ENCODE assay signal across 22 cellular contexts in genomic region chr18:24114924-24115549, GRCh38. TPM values are rescaled to one million over a fixed set of nuclear protein-coding genes. Genes with fewer than 3 reads are reported as not detected.
DNase-seq lines count a peak whose midpoint lies in the region; TF ChIP-seq lines count a peak whose summit lies in the region.
"Had no signal": no experiment of that assay in that cellular context is flagged by ENCODE, and none has a peak within 500 bp of the region (broad histone marks: within the 10 kb centered on the region; RNA-seq: fewer than 3 reads in every experiment).

No MANE protein-coding gene starts in this region.

- H2BK5ac ChIP-seq in mesenchymal stem cell (ENCODE audit: low read depth, low read length, poor library complexity, severe bottlenecking), result no peak overlapping the region

- no peak overlapping the region for H4K8ac ChIP-seq in mesenchymal stem cell (ENCODE audit: low read length)

- no peaks in the 10 kb centered on the region for H3K9me3 ChIP-seq in BLaER1 treated with 17β-estradiol and CSF1 and Interleukin-3, amounts not matched to agents 10 nM and 100 nM (replicated peaks in 1 of 11)
- H3K9me3 ChIP-seq in Caco-2 (no peaks in the 10 kb centered on the region), adipocyte (ENCODE audit: control insufficient read depth, low read length) (no peaks in the 10 kb centered on the region), mesenchymal stem cell (ENCODE audit: control insufficient read depth, low read length) (no peaks in the 10 kb centered on the region)
- H3K9me3 ChIP-seq: gastroesophageal sphincter, mucosa of descending colon, SK-N-SH, transverse colon had no signal

- peaks cover 30 to 89% (median 60%) of the 10 kb centered on the region in 11 experiments for H3K36me3 ChIP-seq in BLaER1 treated with 17β-estradiol and CSF1 and Interleukin-3, amounts not matched to agents 10 nM and 100 nM
- H3K36me3 ChIP-seq in Caco-2 (ENCODE audit: control insufficient read depth, insufficient read depth, low read length) (no peaks in the 10 kb centered on the region), adipocyte (ENCODE audit: control insufficient read depth, insufficient read depth, low read length, severe bottlenecking) (peaks cover 54% of the 10 kb centered on the region), mesenchymal stem cell (ENCODE audit: control insufficient read depth in 1 of 2, insufficient read depth in 2 of 2, low read depth in 1 of 2, low read length in 2 of 2) (peaks cover 2 to 40% of the 10 kb centered on the region in 2 experiments)
- H3K36me3 ChIP-seq: transverse colon had no signal

- POLR2A ChIA-PET in Caco-2 (lab: Charles Lee), result interaction anchor here (0.6 kb wide), 1 partner anchor 193 kb away, joined by 3 read pairs; no protein-coding TSS in a partner anchor

- peaks cover 0 to 18% (median 0%) of the 10 kb centered on the region in 11 experiments; a peak in 4 of 22 replicates for H3K27me3 ChIP-seq in BLaER1 treated with 17β-estradiol and CSF1 and Interleukin-3, amounts not matched to agents 10 nM and 100 nM
- no peaks in the 10 kb centered on the region for H3K27me3 ChIP-seq in Caco-2 (replicated peaks; ENCODE audit: control insufficient read depth, insufficient read depth, low read length)
- no peaks in the 10 kb centered on the region for H3K27me3 ChIP-seq in adipocyte (replicated peaks; ENCODE audit: control insufficient read depth, insufficient read depth, low read length)
- H3K27me3 ChIP-seq in mesenchymal stem cell (ENCODE audit: control insufficient read depth in 1 of 2, insufficient read depth in 1 of 2, low read length in 2 of 2), result no peaks in the 10 kb centered on the region
- H3K27me3 ChIP-seq: gastroesophageal sphincter, transverse colon had no signal

- H3K4me1 Mint-ChIP-seq in Caco-2 (ENCODE audit: low read depth, unreplicated experiment), result no peaks in the 10 kb centered on the region

- no peak overlapping the region for H3K18ac ChIP-seq in mesenchymal stem cell (ENCODE audit: low read depth in 1 of 2, low read length in 2 of 2)

- H3K4ac ChIP-seq in mesenchymal stem cell (ENCODE audit: low read depth in 1 of 2, low read length in 2 of 2), result peak overlapping the region in 1 of 2 experiments; percentile 6

- H4K20me1 ChIP-seq in BLaER1 treated with 17β-estradiol and CSF1 and Interleukin-3, amounts not matched to agents 10 nM and 100 nM, result peaks cover 0 to 53% (median 19%) of the 10 kb centered on the region in 11 experiments; a peak in 15 of 22 replicates

- H4K91ac ChIP-seq in mesenchymal stem cell (ENCODE audit: low read length), result no peak overlapping the region

- BruUV-seq in Caco-2 (replicated peaks; lab: Mats Ljungman, UMichigan), result no TSS peak

- H3K23ac ChIP-seq in mesenchymal stem cell (ENCODE audit: low read length in 2 of 2), result no peak overlapping the region

- WGBS in mesenchymal stem cell, result 95% methylated on average over 4 of the region's 4 CpGs

- H3K27me3 Mint-ChIP-seq in Caco-2 (ENCODE audit: insufficient read depth, unreplicated experiment), result no peaks in the 10 kb centered on the region

- no peak overlapping the region for H2BK15ac ChIP-seq in mesenchymal stem cell (ENCODE audit: low read depth, poor library complexity, severe bottlenecking)

- H3K14ac ChIP-seq in mesenchymal stem cell (ENCODE audit: low read length in 2 of 2), result no peak overlapping the region

- intact Hi-C loops in Caco-2 (cut with micrococcal nuclease; ENCODE audit: unreplicated experiment), result loop anchor here (5.0 to 10.0 kb wide), 4 partner anchors 60 to 190 kb away; no protein-coding TSS in a partner anchor

- no peak overlapping the region for H2AK5ac ChIP-seq in mesenchymal stem cell (ENCODE audit: low read length, severe bottlenecking)

- no peaks in the 10 kb centered on the region for H3K36me3 Mint-ChIP-seq in Caco-2 (ENCODE audit: insufficient read depth, unreplicated experiment)

- H3K4me2 ChIP-seq in BLaER1 treated with 17β-estradiol and CSF1 and Interleukin-3, amounts not matched to agents 10 nM and 100 nM, result peak overlapping the region; percentile 3 to 80 (median 40); a peak in 21 of 22 replicates
- H3K4me2 ChIP-seq in mesenchymal stem cell (ENCODE audit: low read length, poor library complexity, severe bottlenecking), result no peak overlapping the region
- H3K4me2 ChIP-seq: SK-N-SH had no signal

- H2BK12ac ChIP-seq in mesenchymal stem cell (ENCODE audit: low read length in 2 of 2), result no peak overlapping the region

- TF ChIP-seq CTCF in Caco-2 (IDR thresholded peaks at IDR 0.05; ENCODE audit: insufficient read depth in 1 of 2, low read depth in 1 of 2, low read length in 1 of 2, severe bottlenecking in 1 of 2, unreplicated experiment in 1 of 2), result no peak

- DNase-seq in Caco-2 (no peak), adipocyte (ENCODE audit: low read depth) (peak; percentile 44), myocyte (ENCODE audit: low read depth) (peak; percentile 47), mesenchymal stem cell (no peak), NCI-H526 (lab: John Stamatoyannopoulos, UW) (no peak), NCI-H2227 treated with DMSO at 0.1 percent for 48 hours (lab: John Stamatoyannopoulos, UW) (no peak), amniotic stem cell (lab: John Stamatoyannopoulos, UW) (no peak)
- DNase-seq: activated CD4-positive, CD25-positive, alpha-beta regulatory T cell treated with anti-CD3 and anti-CD28 coated beads, Interleukin-2, amount 50 U/mL, for 72 hours; Calu3; caudate nucleus; erythroblast; GM23248; Karpas-422; mucosa of descending colon; NCI-H1048; NCI-H2029 treated with DMSO at 0.1 percent for 48 hours; NCI-H446 treated with DMSO at 0.1 percent for 48 hours; SK-N-SH; stimulated activated naive CD4-positive, alpha-beta T cell; transverse colon had no signal

- H2BK120ac ChIP-seq in mesenchymal stem cell (ENCODE audit: low read depth, low read length), result no peak overlapping the region

- H2AFZ ChIP-seq in mesenchymal stem cell (ENCODE audit: low read depth, low read length), result no peak overlapping the region
- H2AFZ ChIP-seq: GM23248 had no signal

- peak overlapping the region; percentile 45 for H3K27ac Mint-ChIP-seq in Caco-2 (ENCODE audit: unreplicated experiment)

- no peak overlapping the region for H3K4me3 ChIP-seq in BLaER1 treated with 17β-estradiol and CSF1 and Interleukin-3, amounts not matched to agents 10 nM and 100 nM
- H3K4me3 ChIP-seq in Caco-2 (ENCODE audit: low read depth, low read length) (no peak overlapping the region), adipocyte (ENCODE audit: low read length) (no peak overlapping the region), mesenchymal stem cell (ENCODE audit: insufficient read depth in 1 of 2, low read depth in 1 of 2, low read length in 2 of 2) (no peak overlapping the region)
- H3K4me3 ChIP-seq: gastroesophageal sphincter, GM23248, mucosa of descending colon, transverse colon had no signal

- H3K4me1 ChIP-seq in BLaER1 treated with 17β-estradiol and CSF1 and Interleukin-3, amounts not matched to agents 10 nM and 100 nM, result peaks cover 15 to 20% (median 17%) of the 10 kb centered on the region in 10 experiments
- no peaks in the 10 kb centered on the region for H3K4me1 ChIP-seq in Caco-2
- H3K4me1 ChIP-seq in adipocyte (ENCODE audit: control insufficient read depth, insufficient read depth, low read length), result peaks cover 22% of the 10 kb centered on the region
- peaks cover 13% of the 10 kb centered on the region for H3K4me1 ChIP-seq in mesenchymal stem cell (ENCODE audit: control insufficient read depth, insufficient read depth, low read depth, low read length)
- H3K4me1 ChIP-seq: transverse colon had no signal

- peak overlapping the region in 1 of 11 experiments; percentile 10; a peak in 1 of 22 replicates for H3K27ac ChIP-seq in BLaER1 treated with 17β-estradiol and CSF1 and Interleukin-3, amounts not matched to agents 10 nM and 100 nM
- no peak overlapping the region for H3K27ac ChIP-seq in mesenchymal stem cell (ENCODE audit: low read length, poor library complexity, severe bottlenecking)
- H3K27ac ChIP-seq: gastroesophageal sphincter, GM23248, transverse colon had no signal

- CTCF ChIA-PET in Caco-2 (lab: Charles Lee), result no interaction called here

- no peak overlapping the region for H3K4me3 Mint-ChIP-seq in Caco-2 (ENCODE audit: unreplicated experiment)

- H3K9ac ChIP-seq in BLaER1 treated with 17β-estradiol and CSF1 and Interleukin-3, amounts not matched to agents 10 nM and 100 nM, result no peak overlapping the region
- peak overlapping the region; percentile 51 for H3K9ac ChIP-seq in adipocyte (ENCODE audit: low read length)
- H3K9ac ChIP-seq in mesenchymal stem cell (ENCODE audit: low read length), result no peak overlapping the region
- H3K9ac ChIP-seq: GM23248, SK-N-SH had no signal

- H3K79me1 ChIP-seq in mesenchymal stem cell (replicated peaks; ENCODE audit: low read length, poor library complexity, severe bottlenecking), result no peaks in the 10 kb centered on the region

- H3K9me3 Mint-ChIP-seq in Caco-2 (ENCODE audit: unreplicated experiment), result no peaks in the 10 kb centered on the region

RNA-seq across cellular contexts. Expression of gene CABYR, which starts 23.8 kb away (rescaled TPM):
- 3.3 and 4.4 TPM in 2 replicates for total RNA-seq in Caco-2 (2022)
- total RNA-seq in myocyte, result 1.4 TPM in 2 replicates
- 1.2 TPM for polyA plus RNA-seq in myocyte (2012)
- polyA plus RNA-seq in mesenchymal stem cell (2013, experiment 1 of 2), result 5.9 TPM
- polyA plus RNA-seq in mesenchymal stem cell (2013, experiment 2 of 2), result 6.3 TPM

Comparison
In these comparisons a context has a peak if more than half of its experiments do, and no peak if none do; other contexts are left out.
1. DNase-seq: peak in adipocyte (single experiment) and myocyte (single experiment); none in Caco-2 (0 of 2), mesenchymal stem cell (single experiment), NCI-H526 (0 of 2), NCI-H2227 treated with DMSO at 0.1 percent for 48 hours (single experiment) and amniotic stem cell (single experiment).